Comparison of ENCODE assay signal across 2 cellular contexts in genomic region chr5:146365618-146366017, GRCh38.
TF ChIP-seq lines count a peak whose summit lies in the region.

No MANE protein-coding gene starts in this region.

TF ChIP-seq in GM23338, 12 proteins besides CTCF, POLR2A, EP300 and RAD21:
- no peak for TF ChIP-seq EZH2phosphoT487 (IDR thresholded peaks at IDR 0.05; ENCODE audit: unreplicated experiment)
- TF ChIP-seq POLR2AphosphoS5 (IDR thresholded peaks at IDR 0.05; ENCODE audit: low read depth) = no peak
- no peak for TF ChIP-seq ZNF462 (CRISPR knock-in tag; IDR thresholded peaks at IDR 0.05)
- no peak for TF ChIP-seq EZH2 (IDR thresholded peaks at IDR 0.05; ENCODE audit: low read depth, unreplicated experiment)
- TF ChIP-seq STAT1 (IDR thresholded peaks at IDR 0.05; ENCODE audit: unreplicated experiment) = no peak
- TF ChIP-seq ETS1 (IDR thresholded peaks at IDR 0.05) = no peak
- TF ChIP-seq NANOG (IDR thresholded peaks at IDR 0.05; ENCODE audit: borderline replicate concordance) = no peak
- no peak for TF ChIP-seq CREB1 (CRISPR knock-in tag; IDR thresholded peaks at IDR 0.05; ENCODE audit: low read depth)
- no peak for TF ChIP-seq REST (IDR thresholded peaks at IDR 0.05; ENCODE audit: unreplicated experiment)
- TF ChIP-seq ZNF331 (CRISPR knock-in tag; IDR thresholded peaks at IDR 0.05; ENCODE audit: low read depth) = no peak
- TF ChIP-seq JUNB (IDR thresholded peaks at IDR 0.05; ENCODE audit: unreplicated experiment) = no peak
- TF ChIP-seq ZNF114 (CRISPR knock-in tag; IDR thresholded peaks at IDR 0.05) = no peak

TF ChIP-seq in H1, 55 proteins besides CTCF, POLR2A, EP300 and RAD21:
- TF ChIP-seq USF2 (IDR thresholded peaks at IDR 0.05; ENCODE audit: low read length) = no peak
- no peak for TF ChIP-seq SP2 (IDR thresholded peaks at IDR 0.05; ENCODE audit: low read length)
- TF ChIP-seq CEBPB (IDR thresholded peaks at IDR 0.05; ENCODE audit: low read depth, low read length) = no peak
- 0 out of 2 replicates have a peak, but pooled peaks have one; percentile 59 for TF ChIP-seq TCF12 (IDR thresholded peaks at IDR 0.05; ENCODE audit: low read depth, low read length)
- TF ChIP-seq TAF7 (optimal IDR thresholded peaks at IDR 0.05; ENCODE audit: borderline replicate concordance, low read depth, low read length) = no peak
- TF ChIP-seq POLR2AphosphoS5 (IDR thresholded peaks at IDR 0.05; ENCODE audit: low read depth, low read length) = no peak
- TF ChIP-seq CREB1 (IDR thresholded peaks at IDR 0.05) = no peak
- TF ChIP-seq JUND (IDR thresholded peaks at IDR 0.05; ENCODE audit: low read length) = 0 out of 2 replicates have a peak, but pooled peaks have one; percentile 12
- 0 out of 2 replicates have a peak, but pooled peaks have one; percentile 56 for TF ChIP-seq KDM1A (IDR thresholded peaks at IDR 0.05; ENCODE audit: borderline replicate concordance, low read length)
- no peak for TF ChIP-seq SUZ12 (IDR thresholded peaks at IDR 0.05; ENCODE audit: low read length)
- TF ChIP-seq EGR1 (IDR thresholded peaks at IDR 0.05; ENCODE audit: borderline replicate concordance, low read depth, low read length) = no peak
- no peak for TF ChIP-seq JUN (IDR thresholded peaks at IDR 0.05; ENCODE audit: low read depth, low read length)
- no peak for TF ChIP-seq ASH2L (IDR thresholded peaks at IDR 0.05; ENCODE audit: low read length)
- TF ChIP-seq GTF2F1 (IDR thresholded peaks at IDR 0.05; ENCODE audit: borderline replicate concordance, low read depth, low read length) = no peak
- no peak for TF ChIP-seq PHF8 (conservative IDR thresholded peaks at IDR 0.05; ENCODE audit: low read depth, low read length)
- TF ChIP-seq ATF2 (IDR thresholded peaks at IDR 0.05; ENCODE audit: low read length) = no peak
- TF ChIP-seq TAF1 (IDR thresholded peaks at IDR 0.05; ENCODE audit: low read depth, low read length) = no peak
- no peak for TF ChIP-seq SRF (IDR thresholded peaks at IDR 0.05; ENCODE audit: low read depth, low read length)
- no peak for TF ChIP-seq HDAC6 (IDR thresholded peaks at IDR 0.05; ENCODE audit: low read depth, low read length)
